ENCODE assay signal across 26 cellular contexts in genomic region chr12:112986291-112986800, GRCh38. TPM values are rescaled to one million over a fixed set of nuclear protein-coding genes. Genes with fewer than 3 reads are reported as not detected.
A peak's percentile ranks its signal among the peaks of the same experiment; 100 is the strongest.
DNase-seq lines count a peak whose midpoint lies in the region; ATAC-seq and TF ChIP-seq lines count a peak whose summit lies in the region.
"Had no signal": no experiment of that assay in that cellular context is flagged by ENCODE, and none has a peak within 500 bp of the region (broad histone marks: within the 10 kb centered on the region; RNA-seq: fewer than 3 reads in every experiment).

No MANE protein-coding gene starts in this region.

- H3K4me1 Mint-ChIP-seq in activated CD4-positive, alpha-beta T cell treated with anti-CD3 and anti-CD28 coated beads for 36 hours = peaks cover 74% of the 10 kb centered on the region
- peaks cover 58 to 71% of the 10 kb centered on the region in 2 donors for H3K4me1 Mint-ChIP-seq in natural killer cell
- peaks cover 39 to 50% of the 10 kb centered on the region in 2 donors for H3K4me1 Mint-ChIP-seq in natural killer cell treated with Interleukin-12 subunit alpha and Interleukin-12 subunit beta and Interleukin-15 and Interleukin-18, amount 100 ng/mL, for 72 hours (ENCODE audit: low read depth in 2 of 2)

- no peaks in the 10 kb centered on the region for H3K27me3 ChIP-seq in vagina
- H3K27me3 ChIP-seq in colonic mucosa = no peaks in the 10 kb centered on the region
- H3K27me3 ChIP-seq: gastrocnemius medialis, SJCRH30, thyroid gland had no signal

- POLR2A ChIA-PET in activated CD4-positive, alpha-beta T cell treated with anti-CD3 and anti-CD28 coated beads for 36 hours (lab: Charles Lee) = no interaction called here

- H3K27ac Mint-ChIP-seq in activated CD4-positive, alpha-beta T cell treated with anti-CD3 and anti-CD28 coated beads for 36 hours = peak overlapping the region; percentile 49
- peak overlapping the region; percentile 46 to 63 for H3K27ac Mint-ChIP-seq in natural killer cell
- H3K27ac Mint-ChIP-seq in natural killer cell treated with Interleukin-12 subunit alpha and Interleukin-12 subunit beta and Interleukin-15 and Interleukin-18, amount 100 ng/mL, for 72 hours = no peak overlapping the region

- no peak for ATAC-seq in activated CD4-positive, alpha-beta T cell treated with anti-CD3 and anti-CD28 coated beads for 36 hours
- no peak for ATAC-seq in natural killer cell
- ATAC-seq in natural killer cell treated with Interleukin-12 subunit alpha and Interleukin-12 subunit beta and Interleukin-15 and Interleukin-18, amount 100 ng/mL, for 72 hours = no peak
- ATAC-seq in HG02840 (IDR thresholded peaks at IDR 0.05; ENCODE audit: low FRiP score, unreplicated experiment) = no peak
- ATAC-seq: gastrocnemius medialis; stimulated activated naive CD8-positive, alpha-beta T cell treated with anti-CD3 and anti-CD28 coated beads, Interleukin-15, amount 100 ng/mL, for 72 hours had no signal

- intact Hi-C loops in activated CD4-positive, alpha-beta T cell treated with anti-CD3 and anti-CD28 coated beads for 36 hours (cut with DNase I, micrococcal nuclease) = no loop called here
- intact Hi-C loops in natural killer cell (cut with micrococcal nuclease) = no loop called here
- intact Hi-C loops in vagina (cut with DNase I) = no loop called here
- intact Hi-C loops in colonic mucosa (cut with DNase I) = no loop called here

- peaks cover 0 to 7% of the 10 kb centered on the region in 2 donors for H3K36me3 ChIP-seq in vagina
- H3K36me3 ChIP-seq in colonic mucosa = no peaks in the 10 kb centered on the region
- H3K36me3 ChIP-seq: gastrocnemius medialis, SJCRH30, thyroid gland had no signal

- H3K9me3 Mint-ChIP-seq in activated CD4-positive, alpha-beta T cell treated with anti-CD3 and anti-CD28 coated beads for 36 hours (ENCODE audit: low read depth) = peaks cover 29% of the 10 kb centered on the region
- peaks cover 2 to 8% of the 10 kb centered on the region in 2 donors for H3K9me3 Mint-ChIP-seq in natural killer cell
- peaks cover 12% of the 10 kb centered on the region for H3K9me3 Mint-ChIP-seq in natural killer cell treated with Interleukin-12 subunit alpha and Interleukin-12 subunit beta and Interleukin-15 and Interleukin-18, amount 100 ng/mL, for 72 hours

- peaks cover 6% of the 10 kb centered on the region for H3K4me1 ChIP-seq in vagina
- no peaks in the 10 kb centered on the region for H3K4me1 ChIP-seq in colonic mucosa
- H3K4me1 ChIP-seq: gastrocnemius medialis, SJCRH30, thyroid gland had no signal

- H3K9ac ChIP-seq in colonic mucosa (ENCODE audit: low read depth in 2 of 2, low read length in 2 of 2) = no peak overlapping the region
- H3K9ac ChIP-seq: KMS-11 had no signal

- H3K27me3 Mint-ChIP-seq in activated CD4-positive, alpha-beta T cell treated with anti-CD3 and anti-CD28 coated beads for 36 hours = no peaks in the 10 kb centered on the region
- no peaks in the 10 kb centered on the region for H3K27me3 Mint-ChIP-seq in natural killer cell (ENCODE audit: low read depth in 2 of 2)
- H3K27me3 Mint-ChIP-seq in natural killer cell treated with Interleukin-12 subunit alpha and Interleukin-12 subunit beta and Interleukin-15 and Interleukin-18, amount 100 ng/mL, for 72 hours = no peaks in the 10 kb centered on the region
- H3K27me3 Mint-ChIP-seq: stimulated activated naive CD8-positive, alpha-beta T cell treated with anti-CD3 and anti-CD28 coated beads, Interleukin-15, amount 100 ng/mL, for 72 hours had no signal

- TF ChIP-seq CTCF in natural killer cell (IDR thresholded peaks at IDR 0.05) (no peak), vagina (IDR thresholded peaks at IDR 0.05) (no peak), colonic mucosa (IDR thresholded peaks at IDR 0.05) (no peak)

- no peaks in the 10 kb centered on the region for H3K9me3 ChIP-seq in vagina
- no peaks in the 10 kb centered on the region for H3K9me3 ChIP-seq in colonic mucosa
- H3K9me3 ChIP-seq: gastrocnemius medialis, SJCRH30, thyroid gland had no signal

- no peak for TF ChIP-seq POLR2A in vagina (IDR thresholded peaks at IDR 0.05)

- CTCF ChIA-PET in activated CD4-positive, alpha-beta T cell treated with anti-CD3 and anti-CD28 coated beads for 36 hours (lab: Charles Lee) = no interaction called here

- H3K4me3 ChIP-seq in vagina = no peak overlapping the region
- H3K4me3 ChIP-seq in colonic mucosa = no peak overlapping the region
- H3K4me3 ChIP-seq: gastrocnemius medialis, SJCRH30, thyroid gland had no signal

- H3K27ac ChIP-seq in vagina (no peak overlapping the region), colonic mucosa (no peak overlapping the region)
- H3K27ac ChIP-seq: 22Rv1, gastrocnemius medialis, KMS-11, SJCRH30, thyroid gland had no signal

- H3K36me3 Mint-ChIP-seq in activated CD4-positive, alpha-beta T cell treated with anti-CD3 and anti-CD28 coated beads for 36 hours (ENCODE audit: low read depth) = peaks cover 95% of the 10 kb centered on the region
- H3K36me3 Mint-ChIP-seq in natural killer cell = peaks cover 26% of the 10 kb centered on the region
- H3K36me3 Mint-ChIP-seq in natural killer cell treated with Interleukin-12 subunit alpha and Interleukin-12 subunit beta and Interleukin-15 and Interleukin-18, amount 100 ng/mL, for 72 hours = peaks cover 74% of the 10 kb centered on the region

- DNase-seq in activated CD4-positive, alpha-beta T cell treated with anti-CD3 and anti-CD28 coated beads for 36 hours = no peak
- no peak for DNase-seq in activated CD4-positive, alpha-beta T cell treated with anti-CD3 and anti-CD28 coated beads, Interleukin-2, amount 50 U/mL, for 4 hours
- DNase-seq in natural killer cell (no peak), islet precursor cell (peak; percentile 48), vagina (ENCODE audit: extremely low spot score in 2 of 2) (peak; percentile 71 to 95), colonic mucosa (no peak)
- DNase-seq in natural killer cell treated with Interleukin-12 subunit alpha and Interleukin-12 subunit beta and Interleukin-15 and Interleukin-18, amount 100 ng/mL, for 72 hours (ENCODE audit: low spot score) = no peak
- DNase-seq: activated CD4-positive, alpha-beta T cell treated with anti-CD3 and anti-CD28 coated beads for 1 hour; activated gamma-delta T cell; amygdala; dermis blood vessel endothelial cell; gastrocnemius medialis; mesenchymal stem cell; MM.1S; NCI-H1417; NCI-H2029 treated with DMSO at 0.1 percent for 48 hours; NCI-H2227 treated with DMSO at 0.1 percent for 48 hours; NCI-H69; occipital lobe; SJCRH30; stimulated activated naive CD8-positive, alpha-beta T cell treated with anti-CD3 and anti-CD28 coated beads, Interleukin-15, amount 100 ng/mL, for 72 hours; T-helper 1 cell; thyroid gland had no signal

- no peak overlapping the region for H3K4me3 Mint-ChIP-seq in activated CD4-positive, alpha-beta T cell treated with anti-CD3 and anti-CD28 coated beads for 36 hours
- no peak overlapping the region for H3K4me3 Mint-ChIP-seq in natural killer cell
- H3K4me3 Mint-ChIP-seq in natural killer cell treated with Interleukin-12 subunit alpha and Interleukin-12 subunit beta and Interleukin-15 and Interleukin-18, amount 100 ng/mL, for 72 hours = no peak overlapping the region
- H3K4me3 Mint-ChIP-seq: stimulated activated naive CD8-positive, alpha-beta T cell treated with anti-CD3 and anti-CD28 coated beads, Interleukin-15, amount 100 ng/mL, for 72 hours had no signal

RNA-seq across cellular contexts. Expression of gene OAS2, which starts 8.0 kb away (rescaled TPM):
- total RNA-seq in activated CD4-positive, alpha-beta T cell treated with anti-CD3 and anti-CD28 coated beads for 36 hours = 100 to 1,000 TPM; 148 to 278 TPM
- total RNA-seq in natural killer cell (10 to 100 TPM; 29.0 to 56.3 (median 48.2) TPM), vagina (14.0 TPM), colonic mucosa (1 to 10 TPM; 3.0 to 3.2 TPM)
- 10 to 100 TPM; 59.2 to 69.7 TPM for total RNA-seq in natural killer cell treated with Interleukin-12 subunit alpha and Interleukin-12 subunit beta and Interleukin-15 and Interleukin-18, amount 100 ng/mL, for 72 hours
- total RNA-seq: SJCRH30 had no signal

RNA-seq across cellular contexts. Expression of gene OAS3, which starts 48.1 kb away (rescaled TPM):
- total RNA-seq in activated CD4-positive, alpha-beta T cell treated with anti-CD3 and anti-CD28 coated beads for 36 hours = 10 to 100 TPM; 32.1 to 35.3 TPM
- total RNA-seq in natural killer cell (10 to 100 TPM in 2 of 3 donors, 1 to 10 TPM in 1; 8.5 to 24.7 (median 15.4) TPM), vagina (20.1 TPM), colonic mucosa (10 to 100 TPM; 15.2 to 39.1 TPM)
- 10 to 100 TPM; 20.1 to 22.5 TPM for total RNA-seq in natural killer cell treated with Interleukin-12 subunit alpha and Interleukin-12 subunit beta and Interleukin-15 and Interleukin-18, amount 100 ng/mL, for 72 hours

Comparison
In these comparisons a context has a peak if more than half of its experiments do, and no peak if none do; other contexts are left out.
1. H3K27ac Mint-ChIP-seq: peak in activated CD4-positive, alpha-beta T cell treated with anti-CD3 and anti-CD28 coated beads for 36 hours (single experiment) and natural killer cell (2 of 2); none in natural killer cell treated with Interleukin-12 subunit alpha and Interleukin-12 subunit beta and Interleukin-15 and Interleukin-18, amount 100 ng/mL, for 72 hours (0 of 2).
2. DNase-seq: peak in islet precursor cell (single experiment) and vagina (2 of 2); none in activated CD4-positive, alpha-beta T cell treated with anti-CD3 and anti-CD28 coated beads for 36 hours (single experiment), activated CD4-positive, alpha-beta T cell treated with anti-CD3 and anti-CD28 coated beads, Interleukin-2, amount 50 U/mL, for 4 hours (0 of 2), natural killer cell (single experiment), natural killer cell treated with Interleukin-12 subunit alpha and Interleukin-12 subunit beta and Interleukin-15 and Interleukin-18, amount 100 ng/mL, for 72 hours (single experiment) and colonic mucosa (single experiment).